Comparison of ENCODE assay signal across 23 cellular contexts in the genomic region with DNA sequence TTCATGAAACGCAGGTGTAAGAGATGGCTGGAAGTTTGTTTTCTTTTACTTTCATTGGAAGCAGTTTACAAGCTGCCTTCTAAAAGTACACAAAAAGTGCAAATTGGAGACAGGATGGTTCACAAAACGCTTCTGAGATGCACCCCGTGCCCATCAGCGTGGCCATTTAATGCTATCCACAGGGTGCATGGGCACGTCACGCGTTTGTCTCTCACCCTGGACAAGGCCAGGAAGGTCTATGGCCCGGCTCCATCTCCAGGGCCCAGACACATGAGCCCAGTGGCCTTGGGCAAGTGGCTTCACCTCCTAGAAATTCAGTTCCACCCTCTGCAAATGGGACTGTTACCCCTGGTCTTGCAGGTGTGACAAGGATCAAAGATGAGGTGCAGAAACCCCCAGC.
"Had no signal": no experiment of that assay in that cellular context is flagged by ENCODE, and none has a peak within 500 bp of the region (broad histone marks: within the 10 kb centered on the region; RNA-seq: fewer than 3 reads in every experiment).

No MANE protein-coding gene starts in this region.

- H3K4me3 ChIP-seq: coronary artery, dorsolateral prefrontal cortex had no signal

- ATAC-seq: activated CD4-positive, alpha-beta T cell treated with anti-CD3 and anti-CD28 coated beads for 36 hours; activated CD8-positive, alpha-beta memory T cell treated with anti-CD3 and anti-CD28 coated beads, Interleukin-2, amount 10 ng/mL, durations not matched to agents 7 days and 5 days; activated CD8-positive, alpha-beta T cell treated with anti-CD3 and anti-CD28 coated beads, Interleukin-2, amount 10 ng/mL, durations not matched to agents 7 days and 5 days; esophagus mucosa had no signal

- H3K27me3 ChIP-seq: brain microvascular endothelial cell had no signal

- H3K27ac ChIP-seq: brain microvascular endothelial cell, coronary artery, dorsolateral prefrontal cortex had no signal

- DNase-seq: activated CD4-positive, alpha-beta memory T cell treated with anti-CD3 and anti-CD28 coated beads for 36 hours; activated CD4-positive, alpha-beta T cell treated with anti-CD3 and anti-CD28 coated beads for 36 hours; activated CD4-positive, alpha-beta T cell treated with anti-CD3 and anti-CD28 coated beads, Interleukin-2, amount 10 ng/mL, durations not matched to agents 24 days and 14 days; activated CD4-positive, CD25-positive, alpha-beta regulatory T cell; activated CD4-positive, CD25-positive, alpha-beta regulatory T cell treated with anti-CD3 and anti-CD28 coated beads, Interleukin-2, amount 50 U/mL, for 72 hours; activated CD8-positive, alpha-beta memory T cell treated with anti-CD3 and anti-CD28 coated beads, Interleukin-2, amount 10 ng/mL, durations not matched to agents 7 days and 5 days; activated CD8-positive, alpha-beta memory T cell treated with anti-CD3 and anti-CD28 coated beads, Interleukin-2, amount 50 U/mL, for 4 hours; activated CD8-positive, alpha-beta T cell treated with anti-CD3 and anti-CD28 coated beads, Interleukin-2, amount 10 ng/mL, durations not matched to agents 7 days and 5 days; activated gamma-delta T cell treated with Interleukin-2 at 50 U/mL for 16 hours; activated naive CD4-positive, alpha-beta T cell treated with anti-CD3 and anti-CD28 coated beads, Interleukin-2, amount 50 U/mL, for 16 hours; activated naive CD4-positive, alpha-beta T cell treated with Interleukin-2 at 50 U/mL for 16 hours; activated T-cell treated with anti-CD3 and anti-CD28 coated beads, Interleukin-2, amount 50 U/mL, for 1 hour; activated T-cell treated with anti-CD3 and anti-CD28 coated beads, Interleukin-2, amount 50 U/mL, for 48 hours; amniotic stem cell; anterior cingulate cortex; brain microvascular endothelial cell; effector memory CD4-positive, alpha-beta T cell; endodermal cell; foreskin fibroblast; T-helper 2 cell had no signal

- H3K36me3 ChIP-seq: brain microvascular endothelial cell had no signal
